17 cellular contexts compared by ENCODE assay signal in genomic region chr10:125979976-125980375, GRCh38.
DNase-seq lines count a peak whose midpoint lies in the region; ATAC-seq lines count a peak whose summit lies in the region.
"Had no signal": no experiment of that assay in that cellular context is flagged by ENCODE, and none has a peak within 500 bp of the region (broad histone marks: within the 10 kb centered on the region; RNA-seq: fewer than 3 reads in every experiment).

No MANE protein-coding gene starts in this region.

- intact Hi-C loops in aorta (cut with DNase I) = loop anchor here in 1 of 2 donors (5.0 kb wide), 3 partner anchors 112 to 407 kb away; partner anchors contain the start of gene ADAM12

- peaks cover 0 to 2% (median 0%) of the 10 kb centered on the region in 3 donors for H3K27me3 ChIP-seq in skeletal muscle tissue (ENCODE audit: control insufficient read depth in 3 of 3, insufficient read depth in 3 of 3, low read length in 3 of 3)
- H3K27me3 ChIP-seq in aorta (ENCODE audit: control insufficient read depth in 1 of 2, insufficient read depth in 2 of 2, low read length in 1 of 2) = no peaks in the 10 kb centered on the region
- H3K27me3 ChIP-seq: BLaER1 had no signal

- peak; percentile 17 for DNase-seq in DMS53 treated with DMSO at 0.1 percent for 48 hours (lab: John Stamatoyannopoulos, UW; ENCODE audit: unreplicated experiment)
- peak; percentile 10 for DNase-seq in OCI-M1 (lab: John Stamatoyannopoulos, UW)
- peak; percentile 93 for DNase-seq in myocyte (ENCODE audit: low read depth)
- no peak for DNase-seq in HT-29 (ENCODE audit: low spot score)
- DNase-seq in SK-N-DZ (ENCODE audit: low spot score) = no peak
- no peak for DNase-seq in aorta
- DNase-seq: Caco-2; CD4-positive, CD25-positive, alpha-beta regulatory T cell; CD8-positive, alpha-beta T cell; DND-41; GOT3; HFFc6 had no signal

- no peak overlapping the region for H3K9ac ChIP-seq in skeletal muscle tissue (ENCODE audit: low read depth in 1 of 3, low read length in 3 of 3)
- H3K9ac ChIP-seq: BLaER1 had no signal

- WGBS in aorta, 2 donors = 88 to 93% methylated on average over 7 of the region's 7 CpGs

- no peaks in the 10 kb centered on the region for H3K4me1 ChIP-seq in skeletal muscle tissue (ENCODE audit: control insufficient read depth in 3 of 3, insufficient read depth in 3 of 3, low read length in 3 of 3)
- H3K4me1 ChIP-seq in aorta (ENCODE audit: control insufficient read depth in 1 of 2, insufficient read depth in 2 of 2, low read length in 2 of 2) = no peaks in the 10 kb centered on the region
- H3K4me1 ChIP-seq: BLaER1, Caco-2 had no signal

- H3K4me3 ChIP-seq in skeletal muscle tissue (ENCODE audit: low read length in 3 of 3) = no peak overlapping the region
- H3K4me3 ChIP-seq in aorta (ENCODE audit: low read length in 2 of 2) = no peak overlapping the region
- H3K4me3 ChIP-seq: BLaER1, HAP-1 had no signal

- no peaks in the 10 kb centered on the region for H3K36me3 ChIP-seq in skeletal muscle tissue (ENCODE audit: control insufficient read depth in 3 of 3, insufficient read depth in 3 of 3, low read length in 3 of 3)
- H3K36me3 ChIP-seq in aorta (ENCODE audit: control insufficient read depth in 1 of 2, insufficient read depth in 2 of 2, low read length in 1 of 2) = no peaks in the 10 kb centered on the region
- H3K36me3 ChIP-seq: BLaER1, HAP-1 had no signal

- H3K9me3 ChIP-seq in skeletal muscle tissue (ENCODE audit: control insufficient read depth in 3 of 3, low read length in 3 of 3) (no peaks in the 10 kb centered on the region), aorta (ENCODE audit: control insufficient read depth, low read length) (no peaks in the 10 kb centered on the region)
- H3K9me3 ChIP-seq: BLaER1, Caco-2, HAP-1 had no signal

- ATAC-seq in HG03135 (IDR thresholded peaks at IDR 0.05; ENCODE audit: unreplicated experiment) = no peak
- ATAC-seq in aorta (ENCODE audit: low FRiP score) = no peak
- ATAC-seq: CD8-positive, alpha-beta T cell had no signal

- H3K27ac ChIP-seq in skeletal muscle tissue (ENCODE audit: low read depth, low read length) (peak overlapping the region; percentile 2), aorta (ENCODE audit: low read depth in 1 of 2, low read length in 2 of 2) (no peak overlapping the region)
- H3K27ac ChIP-seq: BLaER1, C4-2B had no signal

Comparison
In these comparisons a context has a peak if more than half of its experiments do, and no peak if none do; other contexts are left out.
1. DNase-seq: peak in DMS53 treated with DMSO at 0.1 percent for 48 hours (single experiment), OCI-M1 (single experiment) and myocyte (single experiment); none in HT-29 (single experiment), SK-N-DZ (single experiment) and aorta (0 of 2).